ENCODE assay signal across 9 cellular contexts in the genomic region with DNA sequence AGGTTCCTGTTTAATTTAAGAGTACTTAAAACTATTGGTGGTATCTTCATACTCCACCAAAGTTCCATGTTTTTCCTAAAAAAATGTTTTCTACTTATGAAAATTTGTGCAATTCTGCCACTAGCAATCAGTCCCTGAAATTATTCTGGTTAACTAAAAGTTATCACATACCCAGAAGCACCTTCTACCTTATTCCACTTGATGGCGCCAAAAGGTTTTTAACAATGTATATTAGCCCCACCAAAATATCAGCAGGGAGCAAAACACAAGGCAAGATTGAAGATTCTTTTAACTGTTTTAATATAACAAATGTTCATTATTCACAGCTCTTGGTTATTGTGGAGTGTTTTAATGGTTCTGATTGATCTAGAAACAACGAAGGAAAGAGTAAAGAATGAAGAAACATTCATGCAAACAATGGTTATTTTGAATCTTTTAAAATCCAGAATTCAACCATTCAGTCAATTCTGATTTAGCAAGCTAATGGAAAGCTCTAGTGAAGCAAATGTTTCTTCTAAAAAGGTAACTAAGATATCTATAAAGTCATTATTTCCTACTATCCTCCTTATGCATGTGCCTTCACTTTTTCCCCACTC.
A peak's percentile ranks its signal among the peaks of the same experiment; 100 is the strongest.
DNase-seq lines count a peak whose midpoint lies in the region; ATAC-seq lines count a peak whose summit lies in the region.
"Had no signal": no experiment of that assay in that cellular context is flagged by ENCODE, and none has a peak within 500 bp of the region (broad histone marks: within the 10 kb centered on the region; RNA-seq: fewer than 3 reads in every experiment).

No MANE protein-coding gene starts in this region.

- no peak overlapping the region for H3K14ac ChIP-seq in mesenchymal stem cell (ENCODE audit: low read length in 2 of 2)

- no peak overlapping the region for H2AK5ac ChIP-seq in mesenchymal stem cell (ENCODE audit: low read length, severe bottlenecking)

- no peak overlapping the region for H4K8ac ChIP-seq in mesenchymal stem cell (ENCODE audit: low read length)

- ATAC-seq in GM19463 (IDR thresholded peaks at IDR 0.05; ENCODE audit: unreplicated experiment), result peak; percentile 83
- peak; percentile 76 for ATAC-seq in effector memory CD8-positive, alpha-beta T cell (replicated peaks)

- no peak overlapping the region for H3K4ac ChIP-seq in mesenchymal stem cell (ENCODE audit: low read depth in 1 of 2, low read length in 2 of 2)

- no peak overlapping the region for H2BK120ac ChIP-seq in mesenchymal stem cell (ENCODE audit: low read depth, low read length)

- H2BK12ac ChIP-seq in mesenchymal stem cell (ENCODE audit: low read length in 2 of 2), result no peak overlapping the region

- DNase-seq in NOMO-1 treated with DMSO at 0.1 percent for 48 hours (lab: John Stamatoyannopoulos, UW; ENCODE audit: unreplicated experiment) (peak; percentile 38), NOMO-1 treated with dmso at 0.1 percent for 144 hours (lab: John Stamatoyannopoulos, UW; ENCODE audit: unreplicated experiment) (no peak), KG1 (lab: John Stamatoyannopoulos, UW) (peak; percentile 48), SHP77 treated with DMSO at 0.1 percent for 48 hours (lab: John Stamatoyannopoulos, UW) (peak; percentile 7), mesenchymal stem cell (peak; percentile 62), GF-D8 (lab: John Stamatoyannopoulos, UW) (no peak)
- peak; percentile 7 to 33 (median 9) for DNase-seq in effector memory CD8-positive, alpha-beta T cell

- H3K27me3 ChIP-seq in mesenchymal stem cell (ENCODE audit: control insufficient read depth in 1 of 2, insufficient read depth in 1 of 2, low read length in 2 of 2), result no peaks in the 10 kb centered on the region

- no peak overlapping the region for H2BK5ac ChIP-seq in mesenchymal stem cell (ENCODE audit: low read depth, low read length, poor library complexity, severe bottlenecking)

- no peak overlapping the region for H3K27ac Mint-ChIP-seq in effector memory CD8-positive, alpha-beta T cell
- H3K27ac Mint-ChIP-seq: dendritic cell treated with granulocyte-macrophage colony-stimulating factor and Interleukin-4, amounts not matched to agents 40 ng/mL and 50 ng/mL, for 4 days had no signal

- H3K9ac ChIP-seq in mesenchymal stem cell (ENCODE audit: low read length), result no peak overlapping the region

- no peak overlapping the region for H2BK15ac ChIP-seq in mesenchymal stem cell (ENCODE audit: low read depth, poor library complexity, severe bottlenecking)

- no peak overlapping the region for H2AFZ ChIP-seq in mesenchymal stem cell (ENCODE audit: low read depth, low read length)

- H3K36me3 Mint-ChIP-seq in effector memory CD8-positive, alpha-beta T cell (ENCODE audit: insufficient read depth), result no peaks in the 10 kb centered on the region

- no peak overlapping the region for H3K27ac ChIP-seq in mesenchymal stem cell (ENCODE audit: low read length, poor library complexity, severe bottlenecking)

- H4K91ac ChIP-seq in mesenchymal stem cell (ENCODE audit: low read length), result no peak overlapping the region

- H3K79me1 ChIP-seq in mesenchymal stem cell (replicated peaks; ENCODE audit: low read length, poor library complexity, severe bottlenecking), result no peaks in the 10 kb centered on the region

- H3K4me3 ChIP-seq in mesenchymal stem cell (ENCODE audit: insufficient read depth in 1 of 2, low read depth in 1 of 2, low read length in 2 of 2), result no peak overlapping the region

- 0% methylated on average over 1 of the region's 2 CpGs for WGBS in mesenchymal stem cell

- no peaks in the 10 kb centered on the region for H3K4me1 Mint-ChIP-seq in effector memory CD8-positive, alpha-beta T cell (ENCODE audit: low read depth in 2 of 2)

- no peaks in the 10 kb centered on the region for H3K36me3 ChIP-seq in mesenchymal stem cell (ENCODE audit: control insufficient read depth in 1 of 2, insufficient read depth in 2 of 2, low read depth in 1 of 2, low read length in 2 of 2)

- H3K27me3 Mint-ChIP-seq in effector memory CD8-positive, alpha-beta T cell, result peaks cover 0 to 12% of the 10 kb centered on the region in 2 donors
- H3K27me3 Mint-ChIP-seq: dendritic cell treated with granulocyte-macrophage colony-stimulating factor and Interleukin-4, amounts not matched to agents 40 ng/mL and 50 ng/mL, for 4 days had no signal

- no peak overlapping the region for H3K4me2 ChIP-seq in mesenchymal stem cell (ENCODE audit: low read length, poor library complexity, severe bottlenecking)

- H3K4me1 ChIP-seq in mesenchymal stem cell (ENCODE audit: control insufficient read depth, insufficient read depth, low read depth, low read length), result no peaks in the 10 kb centered on the region

- no peak overlapping the region for H3K23ac ChIP-seq in mesenchymal stem cell (ENCODE audit: low read length in 2 of 2)

- no peak overlapping the region for H3K4me3 Mint-ChIP-seq in effector memory CD8-positive, alpha-beta T cell
- H3K4me3 Mint-ChIP-seq: dendritic cell treated with granulocyte-macrophage colony-stimulating factor and Interleukin-4, amounts not matched to agents 40 ng/mL and 50 ng/mL, for 4 days had no signal

- H3K18ac ChIP-seq in mesenchymal stem cell (ENCODE audit: low read depth in 1 of 2, low read length in 2 of 2), result no peak overlapping the region

- no peaks in the 10 kb centered on the region for H3K9me3 ChIP-seq in mesenchymal stem cell (ENCODE audit: control insufficient read depth, low read length)

- no peaks in the 10 kb centered on the region for H3K9me3 Mint-ChIP-seq in effector memory CD8-positive, alpha-beta T cell
- H3K9me3 Mint-ChIP-seq: dendritic cell treated with granulocyte-macrophage colony-stimulating factor and Interleukin-4, amounts not matched to agents 40 ng/mL and 50 ng/mL, for 4 days had no signal

Comparison
In these comparisons a context has a peak if more than half of its experiments do, and no peak if none do; other contexts are left out.
1. DNase-seq: peak in NOMO-1 treated with DMSO at 0.1 percent for 48 hours (single experiment), KG1 (single experiment), SHP77 treated with DMSO at 0.1 percent for 48 hours (single experiment), effector memory CD8-positive, alpha-beta T cell (3 of 3) and mesenchymal stem cell (single experiment); none in NOMO-1 treated with dmso at 0.1 percent for 144 hours (single experiment) and GF-D8 (single experiment).